21 cellular contexts compared by ENCODE assay signal in genomic region chr19:43735957-43736356, GRCh38. TPM values are rescaled to one million over a fixed set of nuclear protein-coding genes. Genes with fewer than 3 reads are reported as not detected.
DNase-seq lines count a peak whose midpoint lies in the region; ATAC-seq, FAIRE-seq and TF ChIP-seq lines count a peak whose summit lies in the region.
"Had no signal": no experiment of that assay in that cellular context is flagged by ENCODE, and none has a peak within 500 bp of the region (broad histone marks: within the 10 kb centered on the region; RNA-seq: fewer than 3 reads in every experiment).

No MANE protein-coding gene starts in this region.

- H3K4me1 ChIP-seq in OCI-LY7 (ENCODE audit: insufficient read depth, low read length, poor library complexity, severe bottlenecking), result no peaks in the 10 kb centered on the region
- no peaks in the 10 kb centered on the region for H3K4me1 ChIP-seq in H1 (replicated peaks in 1 of 4; ENCODE audit: control insufficient read depth in 3 of 4, insufficient read depth in 4 of 4, low read length in 3 of 4)
- no peaks in the 10 kb centered on the region for H3K4me1 ChIP-seq in hepatocyte (ENCODE audit: insufficient read depth)

- TF ChIP-seq POLR2A in H1 (IDR thresholded peaks at IDR 0.05; ENCODE audit: control extremely low read depth in 1 of 2, low read depth in 2 of 2, low read length in 2 of 2), result no peak

- H2AK5ac ChIP-seq in H1 (ENCODE audit: low read depth, low read length), result no peak overlapping the region

- H3K9me3 Mint-ChIP-seq in osteocyte (ENCODE audit: unreplicated experiment), result no peaks in the 10 kb centered on the region
- H3K9me3 Mint-ChIP-seq: stimulated activated naive CD8-positive, alpha-beta T cell treated with anti-CD3 and anti-CD28 coated beads, Interleukin-15, amount 100 ng/mL, for 72 hours had no signal

- no peak overlapping the region for H3K4me2 ChIP-seq in OCI-LY7 (ENCODE audit: low read length)
- no peak overlapping the region for H3K4me2 ChIP-seq in H1 (ENCODE audit: insufficient read depth in 1 of 2, low read depth in 2 of 2, low read length in 2 of 2)
- no peak overlapping the region for H3K4me2 ChIP-seq in hepatocyte

- H3K36me3 Mint-ChIP-seq in osteocyte (ENCODE audit: unreplicated experiment), result peaks cover 55% of the 10 kb centered on the region

- H3K56ac ChIP-seq in H1 (replicated peaks; ENCODE audit: insufficient read length, low read depth, low read length), result no peak overlapping the region

- no peak overlapping the region for H3K18ac ChIP-seq in H1 (ENCODE audit: extremely low read depth, low read length)

- H3K79me2 ChIP-seq in OCI-LY7 (ENCODE audit: insufficient read depth, low read depth, low read length), result no peaks in the 10 kb centered on the region
- H3K79me2 ChIP-seq in H1 (ENCODE audit: control insufficient read depth in 1 of 2, insufficient read depth in 2 of 2, low read length in 2 of 2), result no peaks in the 10 kb centered on the region
- H3K79me2 ChIP-seq in hepatocyte, result no peaks in the 10 kb centered on the region

- FAIRE-seq in H1 (lab: Jason Lieb, UNC), result no peak
- FAIRE-seq: D721Med had no signal

- no peak overlapping the region for H2BK120ac ChIP-seq in H1 (replicated peaks; ENCODE audit: low read depth, low read length)

- no peak for TF ChIP-seq EP300 in H1 (IDR thresholded peaks at IDR 0.05; ENCODE audit: borderline replicate concordance in 1 of 2, low read depth in 2 of 2, low read length in 2 of 2)

- H2BK12ac ChIP-seq in H1 (ENCODE audit: low read depth, low read length), result no peak overlapping the region

- no peak overlapping the region for H4K5ac ChIP-seq in H1 (ENCODE audit: insufficient read length, low read depth, low read length)

- H3K9me3 ChIP-seq in OCI-LY7 (ENCODE audit: low read length), result no peaks in the 10 kb centered on the region
- no peaks in the 10 kb centered on the region for H3K9me3 ChIP-seq in H1 (ENCODE audit: insufficient read depth in 2 of 2, low read depth in 1 of 2, low read length in 1 of 2)
- no peaks in the 10 kb centered on the region for H3K9me3 ChIP-seq in hepatocyte (ENCODE audit: low read depth)
- H3K9me3 ChIP-seq: esophagus squamous epithelium, tibial nerve had no signal

- no peak for TF ChIP-seq CTCF in OCI-LY7 (conservative IDR thresholded peaks at IDR 0.05; ENCODE audit: low read length)
- no peak for TF ChIP-seq CTCF in H1 (IDR thresholded peaks at IDR 0.05; ENCODE audit: control extremely low read depth in 1 of 3, insufficient read depth in 1 of 3, low read depth in 1 of 3, low read length in 3 of 3)
- no peak for TF ChIP-seq CTCF in osteocyte (IDR thresholded peaks at IDR 0.05)
- no peak for TF ChIP-seq CTCF in hepatocyte (IDR thresholded peaks at IDR 0.05; ENCODE audit: poor library complexity)

- H3K4ac ChIP-seq in H1 (replicated peaks; ENCODE audit: insufficient read length, low read depth, low read length), result no peak overlapping the region

- no peak overlapping the region for H3K14ac ChIP-seq in H1 (ENCODE audit: insufficient read length)

- no peak for TF ChIP-seq RAD21 in H1 (IDR thresholded peaks at IDR 0.05 in 1 of 2, conservative IDR thresholded peaks at IDR 0.05 in 1 of 2; ENCODE audit: low read depth in 2 of 2, low read length in 2 of 2)

- H3K23ac ChIP-seq in H1 (ENCODE audit: insufficient read length), result no peak overlapping the region

- H3K9me2 ChIP-seq in OCI-LY7 (ENCODE audit: insufficient read depth, low read length) (no peaks in the 10 kb centered on the region), hepatocyte (replicated peaks; ENCODE audit: insufficient read depth) (no peaks in the 10 kb centered on the region)

- no peaks in the 10 kb centered on the region for H3K79me1 ChIP-seq in H1 (ENCODE audit: low read depth, low read length)

- H4K20me1 ChIP-seq in OCI-LY7 (ENCODE audit: insufficient read depth, low read length) (no peaks in the 10 kb centered on the region), H1 (replicated peaks in 1 of 2; ENCODE audit: control insufficient read depth in 1 of 2, insufficient read depth in 2 of 2, low read length in 2 of 2) (peaks cover 0 to 3% of the 10 kb centered on the region in 2 experiments), hepatocyte (ENCODE audit: insufficient read depth, poor library complexity, severe bottlenecking) (no peaks in the 10 kb centered on the region)

- H2AFZ ChIP-seq in OCI-LY7 (ENCODE audit: low read length), result no peak overlapping the region
- H2AFZ ChIP-seq in H1 (ENCODE audit: low read length), result no peak overlapping the region
- no peak overlapping the region for H2AFZ ChIP-seq in hepatocyte

- ATAC-seq in GM21390 (IDR thresholded peaks at IDR 0.05; ENCODE audit: unreplicated experiment), result no peak
- ATAC-seq: stimulated activated naive CD8-positive, alpha-beta T cell treated with anti-CD3 and anti-CD28 coated beads, Interleukin-15, amount 100 ng/mL, for 72 hours had no signal

- H3K4me3 Mint-ChIP-seq in osteocyte (ENCODE audit: unreplicated experiment), result no peak overlapping the region
- H3K4me3 Mint-ChIP-seq: stimulated activated naive CD8-positive, alpha-beta T cell treated with anti-CD3 and anti-CD28 coated beads, Interleukin-15, amount 100 ng/mL, for 72 hours had no signal

- H3K27ac ChIP-seq in OCI-LY7 (ENCODE audit: low read depth, low read length, poor library complexity, severe bottlenecking), result no peak overlapping the region
- no peak overlapping the region for H3K27ac ChIP-seq in H1 (ENCODE audit: low read depth, low read length)
- H3K27ac ChIP-seq in hepatocyte, result no peak overlapping the region
- H3K27ac ChIP-seq: esophagus squamous epithelium, tibial nerve had no signal

- POLR2A ChIA-PET in OCI-LY7 (lab: Charles Lee) (no interaction called here), H1 (lab: Charles Lee; ENCODE audit: partially characterized antibody) (interaction anchor here (0.6 to 1.2 kb wide), 4 partner anchors 11 to 22 kb away, joined by 3 to 5 read pairs (median 3); partner anchors contain the start of gene SMG9)

- no peak overlapping the region for H2BK20ac ChIP-seq in H1 (ENCODE audit: low read length)

- peaks cover 38% of the 10 kb centered on the region for H3K4me1 Mint-ChIP-seq in osteocyte (ENCODE audit: unreplicated experiment)
- H3K4me1 Mint-ChIP-seq: stimulated activated naive CD8-positive, alpha-beta T cell treated with anti-CD3 and anti-CD28 coated beads, Interleukin-15, amount 100 ng/mL, for 72 hours had no signal

- intact Hi-C loops in OCI-LY7 (cut with micrococcal nuclease; ENCODE audit: unreplicated experiment), result no loop called here

- H2BK15ac ChIP-seq in H1 (ENCODE audit: low read length), result no peak overlapping the region

- H2BK5ac ChIP-seq in H1 (ENCODE audit: low read depth, low read length), result no peak overlapping the region

- CTCF ChIA-PET in OCI-LY7 (lab: Charles Lee; ENCODE audit: unreplicated experiment), result no interaction called here
- CTCF ChIA-PET in H1 (lab: Charles Lee; ENCODE audit: partially characterized antibody), result interaction anchor here (0.7 to 2.9 kb wide), 7 partner anchors 10 to 74 kb away, joined by 3 to 9 read pairs (median 4); no protein-coding TSS in a partner anchor

- H3K4me3 ChIP-seq in OCI-LY7 (ENCODE audit: low read depth, low read length, poor library complexity, severe bottlenecking) (no peak overlapping the region), H1 (ENCODE audit: extremely low read depth in 1 of 4, insufficient read depth in 2 of 4, low read depth in 3 of 4, low read length in 4 of 4) (no peak overlapping the region), hepatocyte (no peak overlapping the region)
- H3K4me3 ChIP-seq: esophagus squamous epithelium, tibial nerve had no signal

- H3K27me3 Mint-ChIP-seq in osteocyte (ENCODE audit: unreplicated experiment), result no peaks in the 10 kb centered on the region
- H3K27me3 Mint-ChIP-seq: stimulated activated naive CD8-positive, alpha-beta T cell treated with anti-CD3 and anti-CD28 coated beads, Interleukin-15, amount 100 ng/mL, for 72 hours had no signal

- BruUV-seq in OCI-LY7 (replicated peaks; lab: Mats Ljungman, UMichigan), result TSS peak; percentile 46

- H3K23me2 ChIP-seq in H1 (ENCODE audit: low read depth, low read length), result no peaks in the 10 kb centered on the region

- DNase-seq in EH (ENCODE audit: low read depth) (peak; percentile 72), OCI-LY7 (ENCODE audit: low spot score) (no peak), H1 (ENCODE audit: low read depth in 1 of 2, low spot score in 2 of 2) (no peak), osteocyte (ENCODE audit: extremely low spot score, unreplicated experiment) (no peak), hepatocyte (ENCODE audit: low spot score) (no peak), iPS-NIHi11 (ENCODE audit: low spot score) (no peak)
- DNase-seq: activated gamma-delta T cell treated with Interleukin-2 at 50 U/mL for 16 hours; central memory CD4-positive, alpha-beta T cell; effector CD4-positive, alpha-beta T cell; esophagus squamous epithelium; glutamatergic neuron; NCI-H187; NCI-H748 treated with DMSO at 0.1 percent for 48 hours; stimulated activated CD4-positive, alpha-beta T cell treated with anti-CD3 and anti-CD28 coated beads, Interleukin-4, amount 100 ng/mL, for 24 hours; stimulated activated naive CD8-positive, alpha-beta T cell treated with anti-CD3 and anti-CD28 coated beads, Interleukin-15, amount 100 ng/mL, for 72 hours; SW 1271 had no signal

- H3K27me3 ChIP-seq in H1 (replicated peaks in 1 of 4; ENCODE audit: control insufficient read depth in 3 of 4, extremely low read depth in 1 of 4, insufficient read depth in 3 of 4, low read length in 3 of 4) (no peaks in the 10 kb centered on the region), hepatocyte (no peaks in the 10 kb centered on the region)
- H3K27me3 ChIP-seq: esophagus squamous epithelium, tibial nerve had no signal

- H3K9ac ChIP-seq in H1 (replicated peaks in 1 of 4; ENCODE audit: extremely low read depth in 1 of 4, low read depth in 3 of 4, low read length in 3 of 4), result no peak overlapping the region

- H4K91ac ChIP-seq in H1 (replicated peaks; ENCODE audit: insufficient read length, low read length), result no peak overlapping the region

- peak overlapping the region; percentile 38; the same call in 1 of the 2 replicates for H4K8ac ChIP-seq in H1 (ENCODE audit: extremely low read depth, insufficient read depth, low read length)

- peak overlapping the region; percentile 61 for H3K27ac Mint-ChIP-seq in osteocyte (ENCODE audit: unreplicated experiment)

- peaks cover 96% of the 10 kb centered on the region for H3K36me3 ChIP-seq in OCI-LY7 (ENCODE audit: insufficient read depth, low read length)
- H3K36me3 ChIP-seq in H1 (ENCODE audit: control insufficient read depth in 2 of 4, insufficient read depth in 4 of 4, low read length in 3 of 4), result peaks cover 15 to 47% (median 39%) of the 10 kb centered on the region in 4 experiments
- peaks cover 4% of the 10 kb centered on the region for H3K36me3 ChIP-seq in hepatocyte (replicated peaks; ENCODE audit: insufficient read depth, low read depth)

RNA-seq across cellular contexts. Expression of gene SMG9, which starts 18.8 kb away (rescaled TPM):
- total RNA-seq in OCI-LY7 (2014; rRNA removed; shearing (Covaris generic)), result 49.1 and 65.6 TPM in 2 replicates
- total RNA-seq in OCI-LY7 (2022) (75.5 and 83.1 TPM in 2 replicates), osteocyte (64.9 and 71.0 TPM in 2 replicates), hepatocyte (9.5 and 16.1 TPM in 2 replicates)
- total RNA-seq in H1 (2021; fragmentation: NEBNext Ultra II Directional; extraction: Animal tissue kit (Norgen Biotek cat#: 25700)), result 28.7 and 34.0 TPM in 2 replicates
- polyA plus RNA-seq in H1 (2011; rRNA removed) (20.4 and 25.6 TPM in 2 replicates), hepatocyte (34.9 and 39.7 TPM in 2 replicates)
- polyA plus RNA-seq in H1 (2011; cell fraction: cytosol; rRNA removed), result 16.5 TPM
- 50.0 TPM for polyA plus RNA-seq in H1 (2011; cell fraction: nucleus; rRNA removed)
- 21.5 to 33.3 TPM (median 28.7 TPM) in 4 replicates for polyA plus RNA-seq in H1 (2012, experiment 1 of 2)
- polyA plus RNA-seq in H1 (2012, experiment 2 of 2), result 14.0 TPM
- 13.1 TPM for polyA plus RNA-seq in H1 (2013, experiment 1 of 2)
- polyA plus RNA-seq in H1 (2013, experiment 2 of 2), result 12.1 TPM
- polyA minus RNA-seq in H1 (2011; rRNA and poly(A)+ RNA removed), result 13.7 and 13.8 TPM in 2 replicates
- polyA minus RNA-seq in H1 (2011; cell fraction: cytosol; rRNA and poly(A)+ RNA removed), result 12.5 TPM
- polyA minus RNA-seq in H1 (2011; cell fraction: nucleus; rRNA and poly(A)+ RNA removed), result 15.1 TPM

RNA-seq across cellular contexts. Expression of gene IRGC, which starts 20.1 kb away (rescaled TPM):
- not detected in 2 replicates for total RNA-seq in OCI-LY7 (2014; rRNA removed; shearing (Covaris generic))
- total RNA-seq in OCI-LY7 (2022) (not detected in 2 replicates), osteocyte (not detected in 2 replicates), hepatocyte (not detected in 2 replicates)
- not detected in 2 replicates for total RNA-seq in H1 (2021; fragmentation: NEBNext Ultra II Directional; extraction: Animal tissue kit (Norgen Biotek cat#: 25700))
- polyA plus RNA-seq in H1 (2011; rRNA removed) (not detected in 2 replicates), hepatocyte (not detected in 2 replicates)
- not detected for polyA plus RNA-seq in H1 (2011; cell fraction: cytosol; rRNA removed)
- polyA plus RNA-seq in H1 (2011; cell fraction: nucleus; rRNA removed), result not detected
- polyA plus RNA-seq in H1 (2012, experiment 1 of 2), result not detected in 4 replicates
- not detected for polyA plus RNA-seq in H1 (2012, experiment 2 of 2)
- not detected for polyA plus RNA-seq in H1 (2013, experiment 1 of 2)
- 0.06 TPM for polyA plus RNA-seq in H1 (2013, experiment 2 of 2)
- not detected in 2 replicates for polyA minus RNA-seq in H1 (2011; rRNA and poly(A)+ RNA removed)
- not detected for polyA minus RNA-seq in H1 (2011; cell fraction: cytosol; rRNA and poly(A)+ RNA removed)
- not detected for polyA minus RNA-seq in H1 (2011; cell fraction: nucleus; rRNA and poly(A)+ RNA removed)
- total RNA-seq: esophagus squamous epithelium, lower leg skin, tibial nerve had no signal
- polyA plus RNA-seq: BJ had no signal

RNA-seq across cellular contexts. Expression of gene KCNN4, which starts 44.8 kb away (rescaled TPM):
- 31.3 and 39.7 TPM in 2 replicates for total RNA-seq in OCI-LY7 (2014; rRNA removed; shearing (Covaris generic))
- total RNA-seq in OCI-LY7 (2022), result 39.3 and 40.0 TPM in 2 replicates
- 0.78 and 1.0 TPM in 2 replicates for total RNA-seq in H1 (2021; fragmentation: NEBNext Ultra II Directional; extraction: Animal tissue kit (Norgen Biotek cat#: 25700))
- polyA plus RNA-seq in H1 (2011; rRNA removed), result 1.5 and 2.0 TPM in 2 replicates
- 1.6 TPM for polyA plus RNA-seq in H1 (2011; cell fraction: cytosol; rRNA removed)
- polyA plus RNA-seq in H1 (2011; cell fraction: nucleus; rRNA removed), result 3.1 TPM
- 0.64 to 1.2 TPM (median 0.86 TPM) in 4 replicates for polyA plus RNA-seq in H1 (2012, experiment 1 of 2)
- polyA plus RNA-seq in H1 (2012, experiment 2 of 2), result 0.56 TPM
- polyA plus RNA-seq in H1 (2013, experiment 1 of 2), result 1.1 TPM
- polyA plus RNA-seq in H1 (2013, experiment 2 of 2), result 1.1 TPM
- 0.39 and 0.54 TPM in 2 replicates for polyA minus RNA-seq in H1 (2011; rRNA and poly(A)+ RNA removed)
- not detected for polyA minus RNA-seq in H1 (2011; cell fraction: cytosol; rRNA and poly(A)+ RNA removed)
- polyA minus RNA-seq in H1 (2011; cell fraction: nucleus; rRNA and poly(A)+ RNA removed), result 2.1 TPM
- 0.64 and 1.5 TPM in 2 replicates for total RNA-seq in osteocyte
- 2.8 and 3.6 TPM in 2 replicates for total RNA-seq in hepatocyte
- polyA plus RNA-seq in hepatocyte, result 5.4 and 8.3 TPM in 2 replicates
